ENCODE assay signal across 10 cellular contexts in genomic region chr17:47942568-47942967, GRCh38. TPM values are rescaled to one million over a fixed set of nuclear protein-coding genes. Genes with fewer than 3 reads are reported as not detected.
DNase-seq lines count a peak whose midpoint lies in the region; ATAC-seq and TF ChIP-seq lines count a peak whose summit lies in the region.
"Had no signal": no experiment of that assay in that cellular context is flagged by ENCODE, and none has a peak within 500 bp of the region (broad histone marks: within the 10 kb centered on the region; RNA-seq: fewer than 3 reads in every experiment).

No MANE protein-coding gene starts in this region.

- no peak overlapping the region for H3K9ac ChIP-seq in endodermal cell (ENCODE audit: extremely low read depth, low read length, poor library complexity, severe bottlenecking)

- DNase-seq in GM12865 (ENCODE audit: low read depth), result no peak
- no peak for DNase-seq in PC-9
- DNase-seq in endodermal cell, result no peak
- no peak for DNase-seq in retinal pigment epithelial cell (ENCODE audit: low read depth)
- DNase-seq in AML-193 (lab: John Stamatoyannopoulos, UW), result no peak
- no peak for DNase-seq in globus pallidus (ENCODE audit: low spot score)
- DNase-seq in stimulated activated CD4-positive, alpha-beta T cell treated with anti-CD3 and anti-CD28 coated beads, Interleukin-1b, Interleukin-23, amount 100 ng/mL, for 48 hours, result no peak
- DNase-seq: activated effector memory CD4-positive, alpha-beta T cell treated with Interleukin-2 at 50 U/mL for 16 hours; NK-92 treated with Interleukin-12 subunit alpha and Interleukin-12 subunit beta, amount 100 ng/mL, for 24 hours had no signal

- ATAC-seq in GM18517 (IDR thresholded peaks at IDR 0.05; ENCODE audit: unreplicated experiment), result no peak

- H2AFZ ChIP-seq in PC-9, result 0 out of 2 replicates have a peak overlapping the region, but pooled peaks have one; percentile 87

- H3K9me3 Mint-ChIP-seq in endodermal cell, result peaks cover 5% of the 10 kb centered on the region

- POLR2A ChIA-PET in PC-9 (lab: Charles Lee; ENCODE audit: unreplicated experiment), result interaction anchor here (0.6 kb wide), 1 partner anchor 341 kb away, joined by 3 read pairs; no protein-coding TSS in a partner anchor

- H3K27ac Mint-ChIP-seq in endodermal cell, result no peak overlapping the region

- H3K36me3 ChIP-seq in PC-9 (ENCODE audit: low read depth) (peaks cover 8% of the 10 kb centered on the region), endodermal cell (ENCODE audit: control insufficient read depth, insufficient read depth, low read length) (peaks cover 11% of the 10 kb centered on the region)

- H3K27me3 Mint-ChIP-seq in endodermal cell (ENCODE audit: insufficient read depth), result peaks cover 19% of the 10 kb centered on the region

- no peaks in the 10 kb centered on the region for H3K4me1 Mint-ChIP-seq in endodermal cell

- H3K4me3 ChIP-seq in GM12865 (ENCODE audit: low read depth, low read length) (peak overlapping the region; percentile 89), PC-9 (peak overlapping the region; percentile 87), endodermal cell (ENCODE audit: low read length) (peak overlapping the region; percentile 94), retinal pigment epithelial cell (ENCODE audit: low read length) (peak overlapping the region; percentile 83)

- peak overlapping the region; percentile 94 for H3K4me2 ChIP-seq in PC-9

- H3K9me3 ChIP-seq in PC-9 (ENCODE audit: insufficient read depth, low read depth) (no peaks in the 10 kb centered on the region), endodermal cell (ENCODE audit: control insufficient read depth, low read length) (no peaks in the 10 kb centered on the region)

- H3K9me2 ChIP-seq in PC-9 (ENCODE audit: insufficient read depth), result no peaks in the 10 kb centered on the region

- WGBS in endodermal cell (ENCODE audit: insufficient coverage in 1 of 2, insufficient read length in 1 of 2), 2 experiments, result 79 to 98% methylated on average over 4 to 6 of the region's 6 CpGs

- BruUV-seq in PC-9 (replicated peaks; lab: Mats Ljungman, UMichigan), result no TSS peak

- TF ChIP-seq CTCF in GM12865 (IDR thresholded peaks at IDR 0.05; ENCODE audit: insufficient read depth, low read depth, low read length, missing control alignments) (no peak), PC-9 (conservative IDR thresholded peaks at IDR 0.05) (no peak), endodermal cell (conservative IDR thresholded peaks at IDR 0.05) (no peak), retinal pigment epithelial cell (conservative IDR thresholded peaks at IDR 0.05; ENCODE audit: low read depth, low read length) (no peak)

- intact Hi-C loops in PC-9 (cut with micrococcal nuclease; ENCODE audit: unreplicated experiment), result loop anchor here (10.0 kb wide), 1 partner anchor 672 kb away; the partner anchor contains the start of genes HOXB7 and HOXB8

- H3K4me1 ChIP-seq in PC-9 (replicated peaks; ENCODE audit: insufficient read depth) (peaks cover 51% of the 10 kb centered on the region), endodermal cell (ENCODE audit: control insufficient read depth, insufficient read depth, low read length) (no peaks in the 10 kb centered on the region)

- H3K36me3 Mint-ChIP-seq in endodermal cell (ENCODE audit: low read depth), result peaks cover 1% of the 10 kb centered on the region

- H3K27ac ChIP-seq in PC-9 (no peak overlapping the region), endodermal cell (ENCODE audit: low read depth, low read length) (no peak overlapping the region)

- peak overlapping the region; percentile 57 for H3K4me3 Mint-ChIP-seq in endodermal cell

- H4K20me1 ChIP-seq in PC-9 (ENCODE audit: insufficient read depth), result no peaks in the 10 kb centered on the region

- CTCF ChIA-PET in PC-9 (lab: Charles Lee), result interaction anchor here (0.7 kb wide), 1 partner anchor 51 kb away, joined by 4 read pairs; no protein-coding TSS in a partner anchor

- peaks cover 23% of the 10 kb centered on the region for H3K79me2 ChIP-seq in PC-9 (ENCODE audit: low read depth)

- no peaks in the 10 kb centered on the region for H3K27me3 ChIP-seq in PC-9 (ENCODE audit: insufficient read depth, low read depth)
- peaks cover 3% of the 10 kb centered on the region for H3K27me3 ChIP-seq in endodermal cell (ENCODE audit: control insufficient read depth, insufficient read depth, low read length, poor library complexity, severe bottlenecking)

- peaks cover 40% of the 10 kb centered on the region; the same call in 1 of the 2 replicates for H3F3A ChIP-seq in PC-9 (ENCODE audit: insufficient read depth, low read depth)

RNA-seq across cellular contexts. Expression of gene PNPO, which starts 1.2 kb away (rescaled TPM):
- 40.2 and 44.1 TPM in 2 replicates for total RNA-seq in PC-9 (2021)
- total RNA-seq in endodermal cell, result 10 to 100 TPM in 1 of 2 donors, 1 to 10 TPM in 1; 8.5 to 10.4 TPM
- polyA plus RNA-seq in endodermal cell (2013, experiment 1 of 2), result 7.9 TPM
- 7.4 TPM for polyA plus RNA-seq in endodermal cell (2013, experiment 2 of 2)

RNA-seq across cellular contexts. Expression of gene PRR15L, which starts 15.1 kb away (rescaled TPM):
- total RNA-seq in PC-9 (2021), result 5.3 and 6.2 TPM in 2 replicates
- total RNA-seq in endodermal cell, result under 1 TPM; 0.57 to 0.60 TPM
- polyA plus RNA-seq in endodermal cell (2013, experiment 1 of 2), result not detected
- not detected for polyA plus RNA-seq in endodermal cell (2013, experiment 2 of 2)

RNA-seq across cellular contexts. Expression of gene CDK5RAP3, which starts 28.3 kb away (rescaled TPM):
- 147 and 195 TPM in 2 replicates for total RNA-seq in PC-9 (2021)
- 100 to 1,000 TPM; 171 to 198 TPM for total RNA-seq in endodermal cell
- polyA plus RNA-seq in endodermal cell (2013, experiment 1 of 2), result 245 TPM
- 217 TPM for polyA plus RNA-seq in endodermal cell (2013, experiment 2 of 2)

RNA-seq across cellular contexts. Expression of gene SP2, which starts 46.5 kb away (rescaled TPM):
- 13.5 and 18.0 TPM in 2 replicates for total RNA-seq in PC-9 (2021)
- 10 to 100 TPM; 12.8 to 13.4 TPM for total RNA-seq in endodermal cell
- polyA plus RNA-seq in endodermal cell (2013, experiment 1 of 2), result 17.2 TPM
- polyA plus RNA-seq in endodermal cell (2013, experiment 2 of 2), result 14.8 TPM
